Comparison of ENCODE assay signal across 16 cellular contexts in genomic region chr17:5780476-5780875, GRCh38.
DNase-seq lines count a peak whose midpoint lies in the region; ATAC-seq and TF ChIP-seq lines count a peak whose summit lies in the region.
"Had no signal": no experiment of that assay in that cellular context is flagged by ENCODE, and none has a peak within 500 bp of the region (broad histone marks: within the 10 kb centered on the region; RNA-seq: fewer than 3 reads in every experiment).

No MANE protein-coding gene starts in this region.

- DNase-seq in AG04450 (ENCODE audit: low read depth, low spot score) (no peak), HK-2 (ENCODE audit: unreplicated experiment) (peak; percentile 82), brain microvascular endothelial cell (peak; percentile 46), hepatocyte (ENCODE audit: low spot score) (peak; percentile 13), suprapubic skin (ENCODE audit: low spot score in 2 of 2) (no peak), NCI-H2107 treated with DMSO at 0.1 percent for 48 hours (lab: John Stamatoyannopoulos, UW; ENCODE audit: unreplicated experiment) (no peak), HEK293T (ENCODE audit: extremely low spot score) (no peak)
- DNase-seq: activated B cell treated with CpG ODN at 0.5 μM for 24 hours; activated naive CD8-positive, alpha-beta T cell treated with anti-CD3 and anti-CD28 coated beads for 36 hours; cortex of kidney; DMS79 treated with DMSO at 0.1 percent for 48 hours; gastrocnemius medialis; kidney; stimulated activated CD4-positive, alpha-beta T cell treated with anti-CD3 and anti-CD28 coated beads, Interleukin-1b, Interleukin-23, amount 100 ng/mL, for 48 hours had no signal

- no peak overlapping the region for H3K4me3 ChIP-seq in AG04450 (ENCODE audit: low read depth, low read length)
- H3K4me3 ChIP-seq in brain microvascular endothelial cell (ENCODE audit: low read depth, low read length) = no peak overlapping the region
- no peak overlapping the region for H3K4me3 ChIP-seq in hepatocyte
- H3K4me3 ChIP-seq in suprapubic skin = no peak overlapping the region
- H3K4me3 ChIP-seq: gastrocnemius medialis, prostate gland had no signal

- TF ChIP-seq EP300 in suprapubic skin (IDR thresholded peaks at IDR 0.05) = no peak

- H3K4me1 ChIP-seq in hepatocyte (ENCODE audit: insufficient read depth) (no peaks in the 10 kb centered on the region), suprapubic skin (no peaks in the 10 kb centered on the region)
- H3K4me1 ChIP-seq: prostate gland had no signal

- H3K9me3 ChIP-seq in AG04450 (ENCODE audit: control insufficient read depth, insufficient read depth, low read length) (peaks cover 10% of the 10 kb centered on the region; the same call in 1 of the 2 replicates), hepatocyte (ENCODE audit: low read depth) (no peaks in the 10 kb centered on the region), suprapubic skin (peaks cover 9% of the 10 kb centered on the region)
- H3K9me3 ChIP-seq: prostate gland had no signal

- 83% methylated on average over 11 of the region's 11 CpGs for WGBS in hepatocyte (ENCODE audit: low lambda C conversion rate, missing lambda C conversion rate)
- WGBS in suprapubic skin = 82% methylated on average over 11 of the region's 11 CpGs

- no peaks in the 10 kb centered on the region for H3K9me2 ChIP-seq in hepatocyte (replicated peaks; ENCODE audit: insufficient read depth)

- ATAC-seq in GM18868 (IDR thresholded peaks at IDR 0.05; ENCODE audit: unreplicated experiment) = no peak
- ATAC-seq: gastrocnemius medialis had no signal

- POLR2A ChIA-PET in AG04450 (lab: Yijun Ruan, JAX) (no interaction called here), HEK293T (lab: Yijun Ruan, JAX) (no interaction called here)

- H3K27ac ChIP-seq in AG04450 (ENCODE audit: low read depth, low read length) (peak overlapping the region; percentile 31), brain microvascular endothelial cell (peak overlapping the region; percentile 35), hepatocyte (no peak overlapping the region), suprapubic skin (no peak overlapping the region)
- H3K27ac ChIP-seq: gastrocnemius medialis, prostate gland had no signal

- no peak for TF ChIP-seq POLR2A in suprapubic skin (IDR thresholded peaks at IDR 0.05)

- H2AFZ ChIP-seq in hepatocyte = no peak overlapping the region

- H3K27me3 ChIP-seq in AG04450 (ENCODE audit: control insufficient read depth, insufficient read depth, low read length) (no peaks in the 10 kb centered on the region), brain microvascular endothelial cell (replicated peaks) (no peaks in the 10 kb centered on the region), hepatocyte (no peaks in the 10 kb centered on the region), suprapubic skin (peaks cover 8% of the 10 kb centered on the region)

- in situ Hi-C loops in brain microvascular endothelial cell (cut with HindIII; ENCODE audit: low pct_ligation_motif_present, low sequenced_read_pairs) = no loop called here

- H4K20me1 ChIP-seq in hepatocyte (ENCODE audit: insufficient read depth, poor library complexity, severe bottlenecking) = no peaks in the 10 kb centered on the region

- H3K4me2 ChIP-seq in hepatocyte = no peak overlapping the region

- H3K79me2 ChIP-seq in hepatocyte = no peaks in the 10 kb centered on the region

- no peak for TF ChIP-seq CTCF in AG04450 (IDR thresholded peaks at IDR 0.05; ENCODE audit: low read depth, low read length)
- TF ChIP-seq CTCF in brain microvascular endothelial cell (IDR thresholded peaks at IDR 0.05; ENCODE audit: low read depth, low read length, missing control alignments) = peak; percentile 5
- no peak for TF ChIP-seq CTCF in hepatocyte (IDR thresholded peaks at IDR 0.05; ENCODE audit: poor library complexity)
- TF ChIP-seq CTCF in suprapubic skin (IDR thresholded peaks at IDR 0.05) = no peak

- CTCF ChIA-PET in AG04450 (lab: Charles Lee) (no interaction called here), HEK293T (lab: Yijun Ruan, JAX) (no interaction called here)

- no peaks in the 10 kb centered on the region for H3K36me3 ChIP-seq in brain microvascular endothelial cell (replicated peaks)
- no peaks in the 10 kb centered on the region for H3K36me3 ChIP-seq in hepatocyte (replicated peaks; ENCODE audit: insufficient read depth, low read depth)
- no peaks in the 10 kb centered on the region for H3K36me3 ChIP-seq in suprapubic skin
- H3K36me3 ChIP-seq: gastrocnemius medialis, prostate gland had no signal

TF ChIP-seq in HEK293T, 16 proteins besides CTCF, POLR2A, EP300 and RAD21:
- no peak for TF ChIP-seq ZNF384 (IDR thresholded peaks at IDR 0.05)
TF ChIP-seq in HEK293T: peak in this region for 0.

Comparison
In these comparisons a context has a peak if more than half of its experiments do, and no peak if none do; other contexts are left out.
1. DNase-seq: peak in HK-2 (single experiment), brain microvascular endothelial cell (single experiment) and hepatocyte (single experiment); none in AG04450 (single experiment), suprapubic skin (0 of 2), NCI-H2107 treated with DMSO at 0.1 percent for 48 hours (single experiment) and HEK293T (single experiment).
2. H3K27ac ChIP-seq: peak in AG04450 (single experiment) and brain microvascular endothelial cell (single experiment); none in hepatocyte (single experiment) and suprapubic skin (single experiment).